ENCODE assay signal across 1 cellular context in genomic region chr21:26965567-26966359, GRCh38.
TF ChIP-seq lines count a peak whose summit lies in the region.

No MANE protein-coding gene starts in this region.

TF ChIP-seq in WTC11, 78 proteins besides CTCF, POLR2A, EP300 and RAD21 (continued from another document and continues in another):
- TF ChIP-seq PRDM15 (CRISPR knock-in tag; IDR thresholded peaks at IDR 0.05) (peak; percentile 57), ZNF532 (CRISPR knock-in tag; IDR thresholded peaks at IDR 0.05; ENCODE audit: borderline replicate concordance) (no peak), ZNF425 (CRISPR knock-in tag; conservative IDR thresholded peaks at IDR 0.05) (no peak), USF2 (CRISPR knock-in tag; IDR thresholded peaks at IDR 0.05) (no peak; the same call in 1 of the 2 replicates), USF1 (CRISPR knock-in tag; IDR thresholded peaks at IDR 0.05) (peak; percentile 73), TEAD1 (CRISPR knock-in tag; IDR thresholded peaks at IDR 0.05) (no peak; the same call in 1 of the 2 replicates), CBFB (CRISPR knock-in tag; IDR thresholded peaks at IDR 0.05; ENCODE audit: low read depth) (0 out of 2 replicates have a peak, but pooled peaks have one; percentile 31), NR2C2 (CRISPR knock-in tag; IDR thresholded peaks at IDR 0.05) (peak; percentile 70), TCF7 (CRISPR knock-in tag; IDR thresholded peaks at IDR 0.05; ENCODE audit: low read depth) (no peak), RORB (CRISPR knock-in tag; IDR thresholded peaks at IDR 0.05) (no peak), CDX4 (CRISPR knock-in tag; IDR thresholded peaks at IDR 0.05; ENCODE audit: borderline replicate concordance) (no peak), ZNF317 (CRISPR knock-in tag; IDR thresholded peaks at IDR 0.05; ENCODE audit: borderline replicate concordance, low read depth) (peak; percentile 54; the same call in 1 of the 2 replicates), FOXJ3 (CRISPR knock-in tag; IDR thresholded peaks at IDR 0.05; ENCODE audit: borderline replicate concordance) (no peak), ZNF512 (CRISPR knock-in tag; IDR thresholded peaks at IDR 0.05; ENCODE audit: borderline replicate concordance) (0 out of 2 replicates have a peak, but pooled peaks have one; percentile 39), IRF1 (CRISPR knock-in tag; IDR thresholded peaks at IDR 0.05) (peak; percentile 88), RELA (CRISPR knock-in tag; IDR thresholded peaks at IDR 0.05; ENCODE audit: borderline replicate concordance) (peak; percentile 78; the same call in 1 of the 2 replicates), ERG (CRISPR knock-in tag; IDR thresholded peaks at IDR 0.05) (no peak), E2F4 (CRISPR knock-in tag; IDR thresholded peaks at IDR 0.05; ENCODE audit: borderline replicate concordance, low read depth) (no peak), ZBTB43 (CRISPR knock-in tag; IDR thresholded peaks at IDR 0.05) (0 out of 2 replicates have a peak, but pooled peaks have one; percentile 49), PRRX2 (CRISPR knock-in tag; IDR thresholded peaks at IDR 0.05) (no peak; the same call in 1 of the 2 replicates), GRHL2 (CRISPR knock-in tag; IDR thresholded peaks at IDR 0.05; ENCODE audit: insufficient replicate concordance, severe bottlenecking) (no peak), GTF2I (CRISPR knock-in tag; conservative IDR thresholded peaks at IDR 0.05) (no peak), JAZF1 (CRISPR knock-in tag; IDR thresholded peaks at IDR 0.05) (no peak), GABPB1 (CRISPR knock-in tag; IDR thresholded peaks at IDR 0.05) (no peak), ZNF138 (CRISPR knock-in tag; conservative IDR thresholded peaks at IDR 0.05) (peak; percentile 88), TP53 (CRISPR knock-in tag; IDR thresholded peaks at IDR 0.05) (peak; percentile 91), MYBL2 (CRISPR knock-in tag; IDR thresholded peaks at IDR 0.05) (peak; percentile 61; the same call in 1 of the 2 replicates), FOXP1 (CRISPR knock-in tag; IDR thresholded peaks at IDR 0.05; ENCODE audit: borderline replicate concordance) (peak; percentile 80; the same call in 1 of the 2 replicates), MAX (CRISPR knock-in tag; IDR thresholded peaks at IDR 0.05) (peak; percentile 98), SOX15 (CRISPR knock-in tag; IDR thresholded peaks at IDR 0.05) (no peak), FOXK1 (CRISPR knock-in tag; IDR thresholded peaks at IDR 0.05) (0 out of 2 replicates have a peak, but pooled peaks have one; percentile 56), PREB (CRISPR knock-in tag; IDR thresholded peaks at IDR 0.05; ENCODE audit: borderline replicate concordance) (no peak), ESRRA (CRISPR knock-in tag; IDR thresholded peaks at IDR 0.05; ENCODE audit: borderline replicate concordance) (peak; percentile 82), ZMAT4 (CRISPR knock-in tag; IDR thresholded peaks at IDR 0.05) (no peak)
